In genomic region chr12:96828169-96828789, GRCh38 we compare ENCODE assay signal across 1 cellular context.
TF ChIP-seq lines count a peak whose summit lies in the region.

No MANE protein-coding gene starts in this region.

TF ChIP-seq in H1, 55 proteins besides CTCF, POLR2A, EP300 and RAD21 (continued from another document):
- TF ChIP-seq NANOG (IDR thresholded peaks at IDR 0.05; ENCODE audit: insufficient read depth, low read depth, low read length, poor library complexity, severe bottlenecking) (no peak), RNF2 (IDR thresholded peaks at IDR 0.05; ENCODE audit: borderline replicate concordance, low read depth, low read length, missing control alignments, poor library complexity, severe bottlenecking) (no peak), GTF2F1 (IDR thresholded peaks at IDR 0.05; ENCODE audit: borderline replicate concordance, low read depth, low read length) (no peak), CBX5 (IDR thresholded peaks at IDR 0.05; ENCODE audit: low read depth, low read length) (no peak)
TF ChIP-seq in H1: peak in this region for 0.
